ENCODE assay signal across 2 cellular contexts in genomic region chr1:145962157-145963102, GRCh38.
TF ChIP-seq lines count a peak whose summit lies in the region.

No MANE protein-coding gene starts in this region.

TF ChIP-seq in A549, 52 proteins besides CTCF, POLR2A, EP300 and RAD21:
- TF ChIP-seq PHF8 (IDR thresholded peaks at IDR 0.05; ENCODE audit: borderline replicate concordance, low read depth), result no peak
- no peak for TF ChIP-seq RFX5 (IDR thresholded peaks at IDR 0.05)
- TF ChIP-seq PBX3 (IDR thresholded peaks at IDR 0.05), result no peak
- TF ChIP-seq CBX8 (IDR thresholded peaks at IDR 0.05), result no peak
- no peak for TF ChIP-seq USF2 (IDR thresholded peaks at IDR 0.05)
- TF ChIP-seq MAFK (IDR thresholded peaks at IDR 0.05; ENCODE audit: partially characterized antibody), result no peak
- TF ChIP-seq NPAS2 (CRISPR knock-in tag; IDR thresholded peaks at IDR 0.05; ENCODE audit: borderline replicate concordance), result no peak

TF ChIP-seq in HCT116, 20 proteins besides CTCF, POLR2A, EP300 and RAD21:
- TF ChIP-seq JUND (IDR thresholded peaks at IDR 0.05) (no peak), CEBPB (IDR thresholded peaks at IDR 0.05; ENCODE audit: low read depth) (no peak)
